Comparison of ENCODE assay signal across 2 cellular contexts in genomic region chr11:92342034-92342433, GRCh38.
TF ChIP-seq lines count a peak whose summit lies in the region.

No MANE protein-coding gene starts in this region.

TF ChIP-seq in A549, 52 proteins besides CTCF, POLR2A, EP300 and RAD21:
- TF ChIP-seq EHMT2 (IDR thresholded peaks at IDR 0.05; ENCODE audit: low read depth) = no peak
- no peak for TF ChIP-seq NPAS2 (CRISPR knock-in tag; IDR thresholded peaks at IDR 0.05; ENCODE audit: borderline replicate concordance)
- 0 out of 2 replicates have a peak, but pooled peaks have one; percentile 25 for TF ChIP-seq USF2 (IDR thresholded peaks at IDR 0.05)
- TF ChIP-seq, protein P1, sequence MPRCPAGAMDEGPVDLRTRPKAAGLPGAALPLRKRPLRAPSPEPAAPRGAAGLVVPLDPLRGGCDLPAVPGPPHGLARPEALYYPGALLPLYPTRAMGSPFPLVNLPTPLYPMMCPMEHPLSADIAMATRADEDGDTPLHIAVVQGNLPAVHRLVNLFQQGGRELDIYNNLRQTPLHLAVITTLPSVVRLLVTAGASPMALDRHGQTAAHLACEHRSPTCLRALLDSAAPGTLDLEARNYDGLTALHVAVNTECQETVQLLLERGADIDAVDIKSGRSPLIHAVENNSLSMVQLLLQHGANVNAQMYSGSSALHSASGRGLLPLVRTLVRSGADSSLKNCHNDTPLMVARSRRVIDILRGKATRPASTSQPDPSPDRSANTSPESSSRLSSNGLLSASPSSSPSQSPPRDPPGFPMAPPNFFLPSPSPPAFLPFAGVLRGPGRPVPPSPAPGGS (IDR thresholded peaks at IDR 0.05) = no peak
- no peak for TF ChIP-seq FOXS1 (CRISPR knock-in tag; IDR thresholded peaks at IDR 0.05)
- TF ChIP-seq HDAC2 (IDR thresholded peaks at IDR 0.05) = no peak
- TF ChIP-seq FOSB (CRISPR knock-in tag; IDR thresholded peaks at IDR 0.05) = no peak
- TF ChIP-seq PHF8 (IDR thresholded peaks at IDR 0.05; ENCODE audit: borderline replicate concordance, low read depth) = no peak
TF ChIP-seq in A549: peak in this region for 1.

TF ChIP-seq in K562, 482 proteins besides CTCF, POLR2A, EP300 and RAD21:
- TF ChIP-seq ZFP36 (IDR thresholded peaks at IDR 0.05; ENCODE audit: low read depth, low read length, partially characterized antibody) (no peak), CBFB (CRISPR knock-in tag; IDR thresholded peaks at IDR 0.05) (no peak), RAD51 (IDR thresholded peaks at IDR 0.05; ENCODE audit: borderline replicate concordance, low read depth) (peak; percentile 15; the same call in 1 of the 2 replicates), TFE3 (CRISPR knock-in tag; IDR thresholded peaks at IDR 0.05) (peak; percentile 87), KLF16 (IDR thresholded peaks at IDR 0.05) (no peak), SP1 (CRISPR knock-in tag; IDR thresholded peaks at IDR 0.05) (no peak), BHLHE40 (IDR thresholded peaks at IDR 0.05; ENCODE audit: low read length) (no peak)
